8 cellular contexts compared by ENCODE assay signal in genomic region chr1:99645699-99646531, GRCh38. TPM values are rescaled to one million over a fixed set of nuclear protein-coding genes. Genes with fewer than 3 reads are reported as not detected.
DNase-seq lines count a peak whose midpoint lies in the region; ATAC-seq and TF ChIP-seq lines count a peak whose summit lies in the region.

A gene with protein sequence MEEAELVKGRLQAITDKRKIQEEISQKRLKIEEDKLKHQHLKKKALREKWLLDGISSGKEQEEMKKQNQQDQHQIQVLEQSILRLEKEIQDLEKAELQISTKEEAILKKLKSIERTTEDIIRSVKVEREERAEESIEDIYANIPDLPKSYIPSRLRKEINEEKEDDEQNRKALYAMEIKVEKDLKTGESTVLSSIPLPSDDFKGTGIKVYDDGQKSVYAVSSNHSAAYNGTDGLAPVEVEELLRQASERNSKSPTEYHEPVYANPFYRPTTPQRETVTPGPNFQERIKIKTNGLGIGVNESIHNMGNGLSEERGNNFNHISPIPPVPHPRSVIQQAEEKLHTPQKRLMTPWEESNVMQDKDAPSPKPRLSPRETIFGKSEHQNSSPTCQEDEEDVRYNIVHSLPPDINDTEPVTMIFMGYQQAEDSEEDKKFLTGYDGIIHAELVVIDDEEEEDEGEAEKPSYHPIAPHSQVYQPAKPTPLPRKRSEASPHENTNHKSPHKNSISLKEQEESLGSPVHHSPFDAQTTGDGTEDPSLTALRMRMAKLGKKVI (plus strand): TSS chr1:99646113. CDS start chr1:99646318, 205 bp downstream.

- H3K9me2 ChIP-seq in GM23338 (ENCODE audit: insufficient read depth), result no peaks in the 10 kb centered on the region

- H3K9me3 Mint-ChIP-seq in GM23338, result no peaks in the 10 kb centered on the region

- intact Hi-C loops in left ventricle myocardium inferior (cut with micrococcal nuclease) (loop anchor here (10.0 kb wide), 1 partner anchor 111 kb away; no protein-coding TSS in a partner anchor), gastrocnemius medialis (cut with DNase I; ENCODE audit: low total_unique reads) (loop anchor here (1.0 to 5.0 kb wide), 5 partner anchors 15 to 391 kb away; a partner anchor contains a TSS)

- peak; percentile 67 for ATAC-seq in GM23338
- peak; percentile 73 to 79 for ATAC-seq in gastrocnemius medialis
- no peak for ATAC-seq in HG02763 (IDR thresholded peaks at IDR 0.05; ENCODE audit: unreplicated experiment)

- peaks cover 2% of the 10 kb centered on the region for H3K27me3 Mint-ChIP-seq in GM23338 (ENCODE audit: insufficient read depth, low read depth, poor library complexity)

- no peaks in the 10 kb centered on the region for H3K79me2 ChIP-seq in GM23338 (replicated peaks; ENCODE audit: insufficient read depth)

- H3F3A ChIP-seq in GM23338 (replicated peaks; ENCODE audit: low read depth), result no peaks in the 10 kb centered on the region

- H4K20me1 ChIP-seq in GM23338 (replicated peaks; ENCODE audit: insufficient read depth), result no peaks in the 10 kb centered on the region

- in situ Hi-C loops in gastrocnemius medialis (cut with MboI; ENCODE audit: low sequenced_read_pairs in 4 of 4), result no loop called here

- H2AFZ ChIP-seq in GM23338, result peak within 1 kb of the TSS; percentile 82; the same call in 1 of the 2 replicates

- TF ChIP-seq CTCF in GM23338 (conservative IDR thresholded peaks at IDR 0.05; ENCODE audit: low read depth in 2 of 2) (no peak), VCaP (conservative IDR thresholded peaks at IDR 0.05) (no peak), left ventricle myocardium inferior (IDR thresholded peaks at IDR 0.05; ENCODE audit: borderline replicate concordance) (no peak), gastrocnemius medialis (IDR thresholded peaks at IDR 0.05 in 4 of 5, conservative IDR thresholded peaks at IDR 0.05 in 1 of 5) (no peak)

- H3K27ac Mint-ChIP-seq in GM23338, result peak within 1 kb of the TSS; percentile 52; the same call in 1 of the 2 replicates

- peak within 1 kb of the TSS; percentile 35; the same call in 2 of the 3 replicates for H3K4me3 Mint-ChIP-seq in GM23338

- H3K36me3 ChIP-seq in GM23338 (ENCODE audit: insufficient read depth) (no peaks in the 10 kb centered on the region), left ventricle myocardium inferior (no peaks in the 10 kb centered on the region), gastrocnemius medialis (no peaks in the 10 kb centered on the region), H7 (replicated peaks; ENCODE audit: control insufficient read depth, insufficient read depth, low read length) (no peaks in the 10 kb centered on the region)

- H3K4me1 Mint-ChIP-seq in GM23338, result peaks cover 41% of the 10 kb centered on the region

- H3K9me3 ChIP-seq in left ventricle myocardium inferior (replicated peaks) (no peaks in the 10 kb centered on the region), gastrocnemius medialis (no peaks in the 10 kb centered on the region)

- H3K27ac ChIP-seq in GM23338 (ENCODE audit: low read depth) (no peak within 1 kb of the TSS), VCaP (peak within 1 kb of the TSS; percentile 92), left ventricle myocardium inferior (replicated peaks) (peak within 1 kb of the TSS; percentile 95), gastrocnemius medialis (peak within 1 kb of the TSS; percentile 88 to 97 (median 90))

- no peaks in the 10 kb centered on the region for H3K27me3 ChIP-seq in GM23338 (ENCODE audit: insufficient read depth)
- H3K27me3 ChIP-seq in left ventricle myocardium inferior (ENCODE audit: low read depth), result no peaks in the 10 kb centered on the region
- H3K27me3 ChIP-seq in gastrocnemius medialis, result no peaks in the 10 kb centered on the region
- H3K27me3 ChIP-seq in H7 (ENCODE audit: control insufficient read depth, insufficient read depth, low read length), result no peaks in the 10 kb centered on the region

- peaks cover 28% of the 10 kb centered on the region for H3K4me1 ChIP-seq in GM23338 (ENCODE audit: insufficient read depth)
- peaks cover 44% of the 10 kb centered on the region for H3K4me1 ChIP-seq in left ventricle myocardium inferior
- peaks cover 40 to 44% of the 10 kb centered on the region in 2 donors for H3K4me1 ChIP-seq in gastrocnemius medialis

- H3K4me2 ChIP-seq in GM23338, result peak within 1 kb of the TSS; percentile 3

- TF ChIP-seq POLR2A in gastrocnemius medialis (IDR thresholded peaks at IDR 0.05), result peak; percentile 57 to 66

- peak; percentile 22 for DNase-seq in GM23338 (ENCODE audit: low spot score)
- peak; percentile 50 for DNase-seq in left ventricle myocardium inferior
- peak; percentile 75 to 84 for DNase-seq in gastrocnemius medialis
- DNase-seq in H7, result no peak
- DNase-seq in NCI-H2081 treated with DMSO at 0.1 percent for 48 hours (lab: John Stamatoyannopoulos, UW), result no peak
- no peak for DNase-seq in NCI-H2107 treated with DMSO at 0.1 percent for 48 hours (lab: John Stamatoyannopoulos, UW; ENCODE audit: unreplicated experiment)

- H3K4me3 ChIP-seq in GM23338 (no peak within 1 kb of the TSS), left ventricle myocardium inferior (peak within 1 kb of the TSS; percentile 71), gastrocnemius medialis (peak within 1 kb of the TSS; percentile 63 to 76 (median 70)), H7 (ENCODE audit: insufficient read depth, low read depth, low read length) (no peak within 1 kb of the TSS)

- no peaks in the 10 kb centered on the region for H3K36me3 Mint-ChIP-seq in GM23338 (ENCODE audit: low read depth)

TF ChIP-seq in GM23338, 12 proteins besides CTCF, POLR2A, EP300 and RAD21 (continues in another document):
- TF ChIP-seq ZNF114 (CRISPR knock-in tag; IDR thresholded peaks at IDR 0.05) (no peak), JUNB (IDR thresholded peaks at IDR 0.05; ENCODE audit: unreplicated experiment) (no peak), STAT1 (IDR thresholded peaks at IDR 0.05; ENCODE audit: unreplicated experiment) (no peak)
- TF ChIP-seq, protein P1, sequence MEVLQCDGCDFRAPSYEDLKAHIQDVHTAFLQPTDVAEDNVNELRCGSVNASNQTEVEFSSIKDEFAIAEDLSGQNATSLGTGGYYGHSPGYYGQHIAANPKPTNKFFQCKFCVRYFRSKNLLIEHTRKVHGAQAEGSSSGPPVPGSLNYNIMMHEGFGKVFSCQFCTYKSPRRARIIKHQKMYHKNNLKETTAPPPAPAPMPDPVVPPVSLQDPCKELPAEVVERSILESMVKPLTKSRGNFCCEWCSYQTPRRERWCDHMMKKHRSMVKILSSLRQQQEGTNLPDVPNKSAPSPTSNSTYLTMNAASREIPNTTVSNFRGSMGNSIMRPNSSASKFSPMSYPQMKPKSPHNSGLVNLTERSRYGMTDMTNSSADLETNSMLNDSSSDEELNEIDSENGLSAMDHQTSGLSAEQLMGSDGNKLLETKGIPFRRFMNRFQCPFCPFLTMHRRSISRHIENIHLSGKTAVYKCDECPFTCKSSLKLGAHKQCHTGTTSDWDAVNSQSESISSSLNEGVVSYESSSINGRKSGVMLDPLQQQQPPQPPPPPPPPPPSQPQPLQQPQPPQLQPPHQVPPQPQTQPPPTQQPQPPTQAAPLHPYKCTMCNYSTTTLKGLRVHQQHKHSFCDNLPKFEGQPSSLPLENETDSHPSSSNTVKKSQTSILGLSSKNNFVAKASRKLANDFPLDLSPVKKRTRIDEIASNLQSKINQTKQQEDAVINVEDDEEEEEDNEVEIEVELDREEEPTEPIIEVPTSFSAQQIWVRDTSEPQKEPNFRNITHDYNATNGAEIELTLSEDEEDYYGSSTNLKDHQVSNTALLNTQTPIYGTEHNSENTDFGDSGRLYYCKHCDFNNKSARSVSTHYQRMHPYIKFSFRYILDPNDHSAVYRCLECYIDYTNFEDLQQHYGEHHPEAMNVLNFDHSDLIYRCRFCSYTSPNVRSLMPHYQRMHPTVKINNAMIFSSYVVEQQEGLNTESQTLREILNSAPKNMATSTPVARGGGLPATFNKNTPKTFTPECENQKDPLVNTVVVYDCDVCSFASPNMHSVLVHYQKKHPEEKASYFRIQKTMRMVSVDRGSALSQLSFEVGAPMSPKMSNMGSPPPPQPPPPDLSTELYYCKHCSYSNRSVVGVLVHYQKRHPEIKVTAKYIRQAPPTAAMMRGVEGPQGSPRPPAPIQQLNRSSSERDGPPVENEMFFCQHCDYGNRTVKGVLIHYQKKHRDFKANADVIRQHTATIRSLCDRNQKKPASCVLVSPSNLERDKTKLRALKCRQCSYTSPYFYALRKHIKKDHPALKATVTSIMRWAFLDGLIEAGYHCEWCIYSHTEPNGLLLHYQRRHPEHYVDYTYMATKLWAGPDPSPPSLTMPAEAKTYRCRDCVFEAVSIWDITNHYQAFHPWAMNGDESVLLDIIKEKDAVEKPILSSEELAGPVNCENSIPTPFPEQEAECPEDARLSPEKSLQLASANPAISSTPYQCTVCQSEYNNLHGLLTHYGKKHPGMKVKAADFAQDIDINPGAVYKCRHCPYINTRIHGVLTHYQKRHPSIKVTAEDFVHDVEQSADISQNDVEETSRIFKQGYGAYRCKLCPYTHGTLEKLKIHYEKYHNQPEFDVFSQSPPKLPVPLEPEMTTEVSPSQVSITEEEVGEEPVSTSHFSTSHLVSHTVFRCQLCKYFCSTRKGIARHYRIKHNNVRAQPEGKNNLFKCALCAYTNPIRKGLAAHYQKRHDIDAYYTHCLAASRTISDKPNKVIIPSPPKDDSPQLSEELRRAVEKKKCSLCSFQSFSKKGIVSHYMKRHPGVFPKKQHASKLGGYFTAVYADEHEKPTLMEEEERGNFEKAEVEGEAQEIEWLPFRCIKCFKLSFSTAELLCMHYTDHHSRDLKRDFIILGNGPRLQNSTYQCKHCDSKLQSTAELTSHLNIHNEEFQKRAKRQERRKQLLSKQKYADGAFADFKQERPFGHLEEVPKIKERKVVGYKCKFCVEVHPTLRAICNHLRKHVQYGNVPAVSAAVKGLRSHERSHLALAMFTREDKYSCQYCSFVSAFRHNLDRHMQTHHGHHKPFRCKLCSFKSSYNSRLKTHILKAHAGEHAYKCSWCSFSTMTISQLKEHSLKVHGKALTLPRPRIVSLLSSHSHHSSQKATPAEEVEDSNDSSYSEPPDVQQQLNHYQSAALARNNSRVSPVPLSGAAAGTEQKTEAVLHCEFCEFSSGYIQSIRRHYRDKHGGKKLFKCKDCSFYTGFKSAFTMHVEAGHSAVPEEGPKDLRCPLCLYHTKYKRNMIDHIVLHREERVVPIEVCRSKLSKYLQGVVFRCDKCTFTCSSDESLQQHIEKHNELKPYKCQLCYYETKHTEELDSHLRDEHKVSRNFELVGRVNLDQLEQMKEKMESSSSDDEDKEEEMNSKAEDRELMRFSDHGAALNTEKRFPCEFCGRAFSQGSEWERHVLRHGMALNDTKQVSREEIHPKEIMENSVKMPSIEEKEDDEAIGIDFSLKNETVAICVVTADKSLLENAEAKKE (CRISPR knock-in tag; IDR thresholded peaks at IDR 0.05), result no peak

RNA-seq across cellular contexts. Expression of the gene that starts here (rescaled TPM):
- not detected in 2 replicates for total RNA-seq in GM23338 (2014; rRNA removed; shearing (Covaris generic))
- polyA plus RNA-seq in GM23338 (2016; fragmentation: Nextera tagmentation; extraction: Ambion mirVana), result not detected in 2 replicates
- total RNA-seq in left ventricle myocardium inferior (123 TPM), gastrocnemius medialis (100 to 1,000 TPM in 1 of 4 donors, 10 to 100 TPM in 3; 60.7 to 254 (median 79.1) TPM)
- not detected in 2 replicates for total RNA-seq in H7 (2014; rRNA removed; shearing (Covaris generic))

Comparison
In these comparisons a context has a peak if more than half of its experiments do, and no peak if none do; other contexts are left out.
1. RNA of the gene that starts here (total RNA-seq): 123 TPM in left ventricle myocardium inferior (single experiment) and 60.7 to 254 TPM in gastrocnemius medialis; not detected in H7 and not detected in GM23338; every median in the first group is over 10 times any median in the second.
2. Peak in DNase-seq, ATAC-seq and H3K4me2 ChIP-seq in GM23338; RNA of the gene not detected or under 1 TPM.
3. DNase-seq: peak in left ventricle myocardium inferior (single experiment) and gastrocnemius medialis (2 of 2); none in H7 (single experiment), NCI-H2081 treated with DMSO at 0.1 percent for 48 hours (single experiment) and NCI-H2107 treated with DMSO at 0.1 percent for 48 hours (single experiment).
4. H3K4me3 ChIP-seq: peak in left ventricle myocardium inferior (single experiment) and gastrocnemius medialis (4 of 4); none in GM23338 (single experiment) and H7 (single experiment).